17 cellular contexts compared by ENCODE assay signal in genomic region chr7:91242097-91242846, GRCh38. TPM values are rescaled to one million over a fixed set of nuclear protein-coding genes. Genes with fewer than 3 reads are reported as not detected.
DNase-seq lines count a peak whose midpoint lies in the region; ATAC-seq, FAIRE-seq and TF ChIP-seq lines count a peak whose summit lies in the region.
"Had no signal": no experiment of that assay in that cellular context is flagged by ENCODE, and none has a peak within 500 bp of the region (broad histone marks: within the 10 kb centered on the region; RNA-seq: fewer than 3 reads in every experiment).

No MANE protein-coding gene starts in this region.

- peaks cover 19% of the 10 kb centered on the region for H3K4me1 Mint-ChIP-seq in astrocyte (ENCODE audit: low read depth, unreplicated experiment)
- H3K4me1 Mint-ChIP-seq in activated CD4-positive, alpha-beta memory T cell treated with anti-CD3 and anti-CD28 coated beads, Interleukin-2, amount 10 ng/mL, durations not matched to agents 7 days and 5 days: no peaks in the 10 kb centered on the region
- H3K4me1 Mint-ChIP-seq: activated B cell treated with CpG ODN at 0.5 μM for 24 hours had no signal

- H3K36me3 ChIP-seq in astrocyte (ENCODE audit: insufficient read depth, low read length) (no peaks in the 10 kb centered on the region), left lung (no peaks in the 10 kb centered on the region)

- H3K9me3 ChIP-seq in astrocyte (ENCODE audit: insufficient read depth, low read depth, low read length) (no peaks in the 10 kb centered on the region), left lung (no peaks in the 10 kb centered on the region)

- H3K4me3 Mint-ChIP-seq in astrocyte (ENCODE audit: unreplicated experiment): no peak overlapping the region
- H3K4me3 Mint-ChIP-seq in activated CD4-positive, alpha-beta memory T cell treated with anti-CD3 and anti-CD28 coated beads, Interleukin-2, amount 10 ng/mL, durations not matched to agents 7 days and 5 days: no peak overlapping the region
- H3K4me3 Mint-ChIP-seq: activated B cell treated with CpG ODN at 0.5 μM for 24 hours; CD14-positive monocyte; natural killer cell treated with Interleukin-12 subunit alpha and Interleukin-12 subunit beta and Interleukin-15 and Interleukin-18, amount 100 ng/mL, for 72 hours had no signal

- no peak overlapping the region for H2AFZ ChIP-seq in astrocyte (ENCODE audit: low read depth, low read length)

- H3K4me1 ChIP-seq in astrocyte (ENCODE audit: insufficient read depth, low read length) (peaks cover 20% of the 10 kb centered on the region), left lung (peaks cover 15% of the 10 kb centered on the region in 2 donors)

- CTCF ChIA-PET in activated CD4-positive, alpha-beta memory T cell treated with anti-CD3 and anti-CD28 coated beads, Interleukin-2, amount 10 ng/mL, durations not matched to agents 7 days and 5 days (lab: Charles Lee): no interaction called here

- intact Hi-C loops in left lung (cut with DNase I): no loop called here

- H4K20me1 ChIP-seq in astrocyte (ENCODE audit: insufficient read depth, low read length): no peaks in the 10 kb centered on the region

- ATAC-seq in left lung (peak; percentile 66), GM18519 (IDR thresholded peaks at IDR 0.05; ENCODE audit: low FRiP score, unreplicated experiment) (no peak)
- ATAC-seq: activated naive CD4-positive, alpha-beta T cell treated with anti-CD3 and anti-CD28 coated beads, Interleukin-2, amount 50 U/mL, for 72 hours; left colon; natural killer cell treated with Interleukin-12 subunit alpha and Interleukin-12 subunit beta and Interleukin-15 and Interleukin-18, amount 100 ng/mL, for 72 hours had no signal

- no peak overlapping the region for H3K9ac ChIP-seq in astrocyte (ENCODE audit: low read length)

- no peaks in the 10 kb centered on the region for H3K9me3 Mint-ChIP-seq in astrocyte (ENCODE audit: unreplicated experiment)
- no peaks in the 10 kb centered on the region for H3K9me3 Mint-ChIP-seq in activated CD4-positive, alpha-beta memory T cell treated with anti-CD3 and anti-CD28 coated beads, Interleukin-2, amount 10 ng/mL, durations not matched to agents 7 days and 5 days
- H3K9me3 Mint-ChIP-seq: activated B cell treated with CpG ODN at 0.5 μM for 24 hours; activated naive CD4-positive, alpha-beta T cell treated with anti-CD3 and anti-CD28 coated beads, Interleukin-2, amount 50 U/mL, for 72 hours; natural killer cell treated with Interleukin-12 subunit alpha and Interleukin-12 subunit beta and Interleukin-15 and Interleukin-18, amount 100 ng/mL, for 72 hours had no signal

- H3K27ac Mint-ChIP-seq in astrocyte (ENCODE audit: unreplicated experiment): no peak overlapping the region
- H3K27ac Mint-ChIP-seq in activated CD4-positive, alpha-beta memory T cell treated with anti-CD3 and anti-CD28 coated beads, Interleukin-2, amount 10 ng/mL, durations not matched to agents 7 days and 5 days: no peak overlapping the region
- H3K27ac Mint-ChIP-seq: activated B cell treated with CpG ODN at 0.5 μM for 24 hours; activated naive CD4-positive, alpha-beta T cell treated with anti-CD3 and anti-CD28 coated beads, Interleukin-2, amount 50 U/mL, for 72 hours; CD14-positive monocyte; natural killer cell treated with Interleukin-12 subunit alpha and Interleukin-12 subunit beta and Interleukin-15 and Interleukin-18, amount 100 ng/mL, for 72 hours had no signal

- peak; percentile 91 for DNase-seq in DMS79 (lab: John Stamatoyannopoulos, UW)
- DNase-seq in HT-29 (ENCODE audit: low spot score): peak; percentile 16
- peak; percentile 61 for DNase-seq in astrocyte (ENCODE audit: low read depth)
- DNase-seq in left lung: no peak
- no peak for DNase-seq in hepatic stellate cell (ENCODE audit: low spot score)
- DNase-seq in activated CD4-positive, alpha-beta memory T cell treated with anti-CD3 and anti-CD28 coated beads, Interleukin-2, amount 10 ng/mL, durations not matched to agents 7 days and 5 days: no peak
- no peak for DNase-seq in DMS153 (lab: John Stamatoyannopoulos, UW)
- DNase-seq: activated B cell treated with CpG ODN at 0.5 μM for 24 hours, cortex of kidney, left colon, NCI-H1436, substantia nigra had no signal

- H3K4me3 ChIP-seq in astrocyte (ENCODE audit: insufficient read depth, low read depth, low read length) (no peak overlapping the region), left lung (no peak overlapping the region)
- H3K4me3 ChIP-seq: skin epidermis had no signal

- H3K27me3 Mint-ChIP-seq in astrocyte (ENCODE audit: low read depth, unreplicated experiment): no peaks in the 10 kb centered on the region
- H3K27me3 Mint-ChIP-seq in activated CD4-positive, alpha-beta memory T cell treated with anti-CD3 and anti-CD28 coated beads, Interleukin-2, amount 10 ng/mL, durations not matched to agents 7 days and 5 days: no peaks in the 10 kb centered on the region
- H3K27me3 Mint-ChIP-seq: natural killer cell treated with Interleukin-12 subunit alpha and Interleukin-12 subunit beta and Interleukin-15 and Interleukin-18, amount 100 ng/mL, for 72 hours had no signal

- FAIRE-seq in astrocyte (lab: Jason Lieb, UNC): peak; percentile 39

- H3K27ac ChIP-seq in astrocyte (ENCODE audit: low read depth, low read length) (no peak overlapping the region), left lung (no peak overlapping the region)

- POLR2A ChIA-PET in activated CD4-positive, alpha-beta memory T cell treated with anti-CD3 and anti-CD28 coated beads, Interleukin-2, amount 10 ng/mL, durations not matched to agents 7 days and 5 days (lab: Charles Lee): no interaction called here

- no peak overlapping the region for H3K4me2 ChIP-seq in astrocyte (ENCODE audit: low read length)

- no peak for TF ChIP-seq CTCF in astrocyte (IDR thresholded peaks at IDR 0.05; ENCODE audit: insufficient read depth, low read depth, low read length)
- no peak for TF ChIP-seq CTCF in left lung (IDR thresholded peaks at IDR 0.05)

- H3K27me3 ChIP-seq in astrocyte (ENCODE audit: insufficient read depth, low read length): no peaks in the 10 kb centered on the region
- H3K27me3 ChIP-seq in left lung: no peaks in the 10 kb centered on the region

- H3K36me3 Mint-ChIP-seq in astrocyte (ENCODE audit: low read depth, unreplicated experiment): no peaks in the 10 kb centered on the region
- H3K36me3 Mint-ChIP-seq in activated CD4-positive, alpha-beta memory T cell treated with anti-CD3 and anti-CD28 coated beads, Interleukin-2, amount 10 ng/mL, durations not matched to agents 7 days and 5 days (ENCODE audit: low read depth): no peaks in the 10 kb centered on the region
- H3K36me3 Mint-ChIP-seq: activated naive CD4-positive, alpha-beta T cell treated with anti-CD3 and anti-CD28 coated beads, Interleukin-2, amount 50 U/mL, for 72 hours; CD14-positive monocyte; natural killer cell treated with Interleukin-12 subunit alpha and Interleukin-12 subunit beta and Interleukin-15 and Interleukin-18, amount 100 ng/mL, for 72 hours had no signal

- no peaks in the 10 kb centered on the region for H3K79me2 ChIP-seq in astrocyte (ENCODE audit: insufficient read depth, low read length)

RNA-seq across cellular contexts. Expression of gene FZD1, which starts 22.0 kb away (rescaled TPM):
- 0.56 and 0.73 TPM in 2 replicates for total RNA-seq in HT-29 (2014; rRNA removed; shearing (Covaris generic))
- total RNA-seq in astrocyte (5.4 and 6.8 TPM in 2 replicates), left lung (10 to 100 TPM; 15.5 to 20.0 TPM)
- under 1 TPM; 0.08 TPM for total RNA-seq in activated CD4-positive, alpha-beta memory T cell treated with anti-CD3 and anti-CD28 coated beads, Interleukin-2, amount 10 ng/mL, durations not matched to agents 7 days and 5 days

Comparison
In these comparisons a context has a peak if more than half of its experiments do, and no peak if none do; other contexts are left out.
1. DNase-seq: peak in DMS79 (single experiment), HT-29 (single experiment) and astrocyte (single experiment); none in left lung (0 of 2), hepatic stellate cell (single experiment), activated CD4-positive, alpha-beta memory T cell treated with anti-CD3 and anti-CD28 coated beads, Interleukin-2, amount 10 ng/mL, durations not matched to agents 7 days and 5 days (single experiment) and DMS153 (single experiment).